In the genomic region with DNA sequence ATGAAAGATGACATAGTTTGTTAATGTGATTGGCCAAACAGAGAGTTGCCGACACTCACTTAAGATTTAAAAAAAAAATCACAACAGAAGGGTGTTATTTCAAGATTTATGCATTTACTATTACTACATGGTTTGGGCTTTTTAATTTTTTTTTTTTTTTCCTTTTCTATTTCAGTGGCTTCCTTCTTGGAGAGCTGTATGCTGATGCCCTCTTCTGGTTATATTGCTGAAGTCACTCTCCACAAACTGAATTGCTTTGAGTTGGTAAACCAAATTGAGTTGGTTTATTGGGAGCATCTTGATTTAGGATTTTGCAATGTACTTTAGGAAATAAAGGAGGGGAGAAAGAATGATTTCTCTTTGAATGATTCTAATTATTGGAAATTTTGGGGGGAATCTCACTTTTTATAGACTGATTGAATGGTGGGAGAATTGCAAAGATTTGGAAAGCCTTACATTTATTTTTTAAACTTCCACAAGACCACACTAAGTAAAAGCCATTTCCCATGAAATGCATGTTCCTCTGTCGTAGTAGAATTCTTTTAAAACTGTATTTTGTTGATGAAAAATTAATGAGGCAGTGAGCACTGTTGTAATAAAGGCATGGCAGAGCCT, we compare ENCODE assay signal across 8 cellular contexts.
DNase-seq lines count a peak whose midpoint lies in the region; ATAC-seq, FAIRE-seq and TF ChIP-seq lines count a peak whose summit lies in the region.

No MANE protein-coding gene starts in this region.

- H3K9ac ChIP-seq in astrocyte (ENCODE audit: low read length): no peak overlapping the region

- peak; percentile 15 for DNase-seq in AG09319 (ENCODE audit: extremely low read depth, low read depth)
- DNase-seq in HEK293T (ENCODE audit: extremely low spot score): no peak
- no peak for DNase-seq in astrocyte (ENCODE audit: low read depth)
- peak; percentile 52 for DNase-seq in left kidney (ENCODE audit: low read depth, low spot score)
- no peak for DNase-seq in GM19239 (ENCODE audit: insufficient read length, low spot score)
- DNase-seq in AG08396 (ENCODE audit: low spot score): no peak
- DNase-seq in CD8-positive, alpha-beta T cell: no peak

- peaks cover 17% of the 10 kb centered on the region for H3K4me1 ChIP-seq in astrocyte (ENCODE audit: insufficient read depth, low read length)
- H3K4me1 ChIP-seq in CD8-positive, alpha-beta T cell (ENCODE audit: insufficient read depth, low read length): no peaks in the 10 kb centered on the region

- no peak overlapping the region for H3K4me2 ChIP-seq in astrocyte (ENCODE audit: low read length)

- ATAC-seq in HG02571 (IDR thresholded peaks at IDR 0.05; ENCODE audit: unreplicated experiment): no peak
- no peak for ATAC-seq in CD8-positive, alpha-beta T cell

- H3K27ac Mint-ChIP-seq in astrocyte (ENCODE audit: unreplicated experiment): no peak overlapping the region
- no peak overlapping the region for H3K27ac Mint-ChIP-seq in CD8-positive, alpha-beta T cell

- H4K20me1 ChIP-seq in astrocyte (ENCODE audit: insufficient read depth, low read length): no peaks in the 10 kb centered on the region

- peaks cover 16% of the 10 kb centered on the region for H3K4me1 Mint-ChIP-seq in astrocyte (ENCODE audit: low read depth, unreplicated experiment)
- no peaks in the 10 kb centered on the region for H3K4me1 Mint-ChIP-seq in CD8-positive, alpha-beta T cell (ENCODE audit: low read depth)

- no peaks in the 10 kb centered on the region for H3K36me3 Mint-ChIP-seq in astrocyte (ENCODE audit: low read depth, unreplicated experiment)
- no peaks in the 10 kb centered on the region for H3K36me3 Mint-ChIP-seq in CD8-positive, alpha-beta T cell

- no peaks in the 10 kb centered on the region for H3K79me2 ChIP-seq in astrocyte (ENCODE audit: insufficient read depth, low read length)

- H3K4me3 Mint-ChIP-seq in astrocyte (ENCODE audit: unreplicated experiment): no peak overlapping the region
- no peak overlapping the region for H3K4me3 Mint-ChIP-seq in CD8-positive, alpha-beta T cell

- H3K27ac ChIP-seq in astrocyte (ENCODE audit: low read depth, low read length): no peak overlapping the region
- no peak overlapping the region for H3K27ac ChIP-seq in CD8-positive, alpha-beta T cell (ENCODE audit: low read depth, low read length)

- POLR2A ChIA-PET in HEK293T (lab: Yijun Ruan, JAX): no interaction called here
- POLR2A ChIA-PET in CD8-positive, alpha-beta T cell (lab: Charles Lee): no interaction called here

- no peaks in the 10 kb centered on the region for H3K36me3 ChIP-seq in astrocyte (ENCODE audit: insufficient read depth, low read length)
- H3K36me3 ChIP-seq in CD8-positive, alpha-beta T cell (ENCODE audit: insufficient read depth, low read length): no peaks in the 10 kb centered on the region

- no peaks in the 10 kb centered on the region for H3K9me3 ChIP-seq in astrocyte (ENCODE audit: insufficient read depth, low read depth, low read length)
- no peaks in the 10 kb centered on the region for H3K9me3 ChIP-seq in CD8-positive, alpha-beta T cell (ENCODE audit: low read length)

- H3K9me3 Mint-ChIP-seq in astrocyte (ENCODE audit: unreplicated experiment): no peaks in the 10 kb centered on the region
- H3K9me3 Mint-ChIP-seq in CD8-positive, alpha-beta T cell: no peaks in the 10 kb centered on the region

- intact Hi-C loops in CD8-positive, alpha-beta T cell (cut with DNase I, micrococcal nuclease): loop anchor here (2.0 to 5.0 kb wide), 2 partner anchors 225 to 358 kb away; no protein-coding TSS in a partner anchor

- TF ChIP-seq CTCF in AG09319 (IDR thresholded peaks at IDR 0.05; ENCODE audit: low read depth, low read length) (peak; percentile 72), astrocyte (IDR thresholded peaks at IDR 0.05; ENCODE audit: insufficient read depth, low read depth, low read length) (peak; percentile 38)
- TF ChIP-seq CTCF in CD8-positive, alpha-beta T cell (IDR thresholded peaks at IDR 0.05): no peak

- H3K4me3 ChIP-seq in astrocyte (ENCODE audit: insufficient read depth, low read depth, low read length): no peak overlapping the region
- no peak overlapping the region for H3K4me3 ChIP-seq in CD8-positive, alpha-beta T cell (ENCODE audit: low read depth, low read length)

- no peaks in the 10 kb centered on the region for H3K27me3 Mint-ChIP-seq in astrocyte (ENCODE audit: low read depth, unreplicated experiment)
- H3K27me3 Mint-ChIP-seq in CD8-positive, alpha-beta T cell (ENCODE audit: low read depth): no peaks in the 10 kb centered on the region

- no peak overlapping the region for H2AFZ ChIP-seq in astrocyte (ENCODE audit: low read depth, low read length)

- no peak for FAIRE-seq in astrocyte (lab: Jason Lieb, UNC)
- no peak for FAIRE-seq in GM19239 (lab: Jason Lieb, UNC)

- CTCF ChIA-PET in HEK293T (lab: Yijun Ruan, JAX): interaction anchor here (0.7 to 0.8 kb wide), 2 partner anchors 120 to 359 kb away, joined by 3 to 4 read pairs; no protein-coding TSS in a partner anchor
- CTCF ChIA-PET in CD8-positive, alpha-beta T cell (lab: Charles Lee): no interaction called here

- no peaks in the 10 kb centered on the region for H3K27me3 ChIP-seq in astrocyte (ENCODE audit: insufficient read depth, low read length)
- H3K27me3 ChIP-seq in CD8-positive, alpha-beta T cell (ENCODE audit: insufficient read depth, low read length): no peaks in the 10 kb centered on the region

TF ChIP-seq in HEK293T, 16 proteins besides CTCF, POLR2A, EP300 and RAD21:
- TF ChIP-seq SUZ12 (IDR thresholded peaks at IDR 0.05) (no peak), ELF4 (IDR thresholded peaks at IDR 0.05) (no peak), PKNOX1 (IDR thresholded peaks at IDR 0.05) (no peak), SP1 (IDR thresholded peaks at IDR 0.05) (no peak), BHLHE40 (IDR thresholded peaks at IDR 0.05; ENCODE audit: borderline replicate concordance) (no peak), TARDBP (IDR thresholded peaks at IDR 0.05) (no peak), ZNF384 (IDR thresholded peaks at IDR 0.05) (peak; percentile 85)

Comparison
In these comparisons a context has a peak if more than half of its experiments do, and no peak if none do; other contexts are left out.
1. DNase-seq: peak in AG09319 (single experiment) and left kidney (single experiment); none in HEK293T (single experiment), astrocyte (single experiment), GM19239 (single experiment), AG08396 (single experiment) and CD8-positive, alpha-beta T cell (0 of 7).